23 cellular contexts compared by ENCODE assay signal in genomic region chr14:99581371-99581770, GRCh38. TPM values are rescaled to one million over a fixed set of nuclear protein-coding genes. Genes with fewer than 3 reads are reported as not detected.
A peak's percentile ranks its signal among the peaks of the same experiment; 100 is the strongest.
DNase-seq lines count a peak whose midpoint lies in the region; ATAC-seq and TF ChIP-seq lines count a peak whose summit lies in the region.
"Had no signal": no experiment of that assay in that cellular context is flagged by ENCODE, and none has a peak within 500 bp of the region (broad histone marks: within the 10 kb centered on the region; RNA-seq: fewer than 3 reads in every experiment).

No MANE protein-coding gene starts in this region.

- CTCF ChIA-PET in activated CD4-positive, alpha-beta T cell treated with anti-CD3 and anti-CD28 coated beads, Interleukin-2, amount 10 ng/mL, durations not matched to agents 7 days and 5 days (lab: Charles Lee), result no interaction called here

- H3K27ac ChIP-seq in C4-2B, result peak overlapping the region; percentile 95
- H3K27ac ChIP-seq: brain microvascular endothelial cell, colonic mucosa, GM23248, left ventricle myocardium inferior had no signal

- DNase-seq in anterior cingulate cortex (lab: John Stamatoyannopoulos, UW) (peak in 34 of 58 donors; percentile 23 to 77 (median 46)), medulla oblongata (ENCODE audit: extremely low spot score) (peak; percentile 87), GM03348 (ENCODE audit: low spot score) (no peak), NCI-H2171 treated with DMSO at 0.1 percent for 48 hours (lab: John Stamatoyannopoulos, UW) (no peak)
- no peak for DNase-seq in stimulated activated effector memory CD8-positive, alpha-beta T cell treated with anti-CD3 and anti-CD28 coated beads, Interleukin-12 subunit alpha, Interleukin-12 subunit beta, amount 100 ng/mL, for 72 hours (ENCODE audit: low spot score in 2 of 2)
- no peak for DNase-seq in activated CD4-positive, alpha-beta T cell treated with anti-CD3 and anti-CD28 coated beads, Interleukin-2, amount 10 ng/mL, durations not matched to agents 7 days and 5 days
- DNase-seq: activated CD4-positive, alpha-beta T cell treated with anti-CD3 and anti-CD28 coated beads for 4 hours; activated CD8-positive, alpha-beta memory T cell treated with anti-CD3 and anti-CD28 coated beads, Interleukin-2, amount 10 ng/mL, durations not matched to agents 7 days and 5 days; activated naive CD8-positive, alpha-beta T cell treated with anti-CD3 and anti-CD28 coated beads, Interleukin-2, amount 10 ng/mL, durations not matched to agents 7 days and 5 days; brain microvascular endothelial cell; CD8-positive, alpha-beta T cell; colonic mucosa; GM23248; heart right ventricle; immature natural killer cell; left ventricle myocardium inferior; NCI-H524 treated with DMSO at 0.1 percent for 48 hours; stimulated activated CD4-positive, alpha-beta T cell treated with anti-CD3 and anti-CD28 coated beads, Interleukin-12 subunit alpha, Interleukin-12 subunit beta, amount 100 ng/mL, for 4 hours; stimulated activated CD8-positive, alpha-beta memory T cell treated with anti-CD3 and anti-CD28 coated beads, Interleukin-4, amount 100 ng/mL, for 48 hours had no signal

- H3K27ac Mint-ChIP-seq in stimulated activated effector memory CD8-positive, alpha-beta T cell treated with anti-CD3 and anti-CD28 coated beads, Interleukin-12 subunit alpha, Interleukin-12 subunit beta, amount 100 ng/mL, for 72 hours, result peak overlapping the region; percentile 65
- no peak overlapping the region for H3K27ac Mint-ChIP-seq in activated CD4-positive, alpha-beta T cell treated with anti-CD3 and anti-CD28 coated beads, Interleukin-2, amount 10 ng/mL, durations not matched to agents 7 days and 5 days
- H3K27ac Mint-ChIP-seq: activated CD8-positive, alpha-beta memory T cell treated with anti-CD3 and anti-CD28 coated beads, Interleukin-2, amount 10 ng/mL, durations not matched to agents 7 days and 5 days; activated naive CD8-positive, alpha-beta T cell treated with anti-CD3 and anti-CD28 coated beads, Interleukin-2, amount 10 ng/mL, durations not matched to agents 7 days and 5 days; CD8-positive, alpha-beta T cell; immature natural killer cell had no signal

- ATAC-seq in stimulated activated effector memory CD8-positive, alpha-beta T cell treated with anti-CD3 and anti-CD28 coated beads, Interleukin-12 subunit alpha, Interleukin-12 subunit beta, amount 100 ng/mL, for 72 hours, result no peak
- ATAC-seq in GM18873 (IDR thresholded peaks at IDR 0.05; ENCODE audit: low FRiP score, unreplicated experiment), result no peak
- ATAC-seq: activated CD8-positive, alpha-beta memory T cell treated with anti-CD3 and anti-CD28 coated beads, Interleukin-2, amount 10 ng/mL, durations not matched to agents 7 days and 5 days; CD8-positive, alpha-beta T cell; GM12878; Right ventricle myocardium inferior had no signal

- no peaks in the 10 kb centered on the region for H3K27me3 Mint-ChIP-seq in activated CD4-positive, alpha-beta T cell treated with anti-CD3 and anti-CD28 coated beads, Interleukin-2, amount 10 ng/mL, durations not matched to agents 7 days and 5 days
- H3K27me3 Mint-ChIP-seq: activated CD8-positive, alpha-beta memory T cell treated with anti-CD3 and anti-CD28 coated beads, Interleukin-2, amount 10 ng/mL, durations not matched to agents 7 days and 5 days; activated naive CD8-positive, alpha-beta T cell treated with anti-CD3 and anti-CD28 coated beads, Interleukin-2, amount 10 ng/mL, durations not matched to agents 7 days and 5 days had no signal

- H3K36me3 Mint-ChIP-seq in stimulated activated effector memory CD8-positive, alpha-beta T cell treated with anti-CD3 and anti-CD28 coated beads, Interleukin-12 subunit alpha, Interleukin-12 subunit beta, amount 100 ng/mL, for 72 hours, result no peaks in the 10 kb centered on the region
- H3K36me3 Mint-ChIP-seq in activated CD4-positive, alpha-beta T cell treated with anti-CD3 and anti-CD28 coated beads, Interleukin-2, amount 10 ng/mL, durations not matched to agents 7 days and 5 days (ENCODE audit: low read depth), result no peaks in the 10 kb centered on the region
- H3K36me3 Mint-ChIP-seq: activated CD8-positive, alpha-beta memory T cell treated with anti-CD3 and anti-CD28 coated beads, Interleukin-2, amount 10 ng/mL, durations not matched to agents 7 days and 5 days; activated naive CD8-positive, alpha-beta T cell treated with anti-CD3 and anti-CD28 coated beads, Interleukin-2, amount 10 ng/mL, durations not matched to agents 7 days and 5 days; CD8-positive, alpha-beta T cell; immature natural killer cell had no signal

- H3K9me3 Mint-ChIP-seq in stimulated activated effector memory CD8-positive, alpha-beta T cell treated with anti-CD3 and anti-CD28 coated beads, Interleukin-12 subunit alpha, Interleukin-12 subunit beta, amount 100 ng/mL, for 72 hours, result no peaks in the 10 kb centered on the region
- no peaks in the 10 kb centered on the region for H3K9me3 Mint-ChIP-seq in activated CD4-positive, alpha-beta T cell treated with anti-CD3 and anti-CD28 coated beads, Interleukin-2, amount 10 ng/mL, durations not matched to agents 7 days and 5 days
- H3K9me3 Mint-ChIP-seq: activated naive CD8-positive, alpha-beta T cell treated with anti-CD3 and anti-CD28 coated beads, Interleukin-2, amount 10 ng/mL, durations not matched to agents 7 days and 5 days; CD8-positive, alpha-beta T cell; immature natural killer cell had no signal

- peaks cover 9% of the 10 kb centered on the region for H3K4me1 Mint-ChIP-seq in stimulated activated effector memory CD8-positive, alpha-beta T cell treated with anti-CD3 and anti-CD28 coated beads, Interleukin-12 subunit alpha, Interleukin-12 subunit beta, amount 100 ng/mL, for 72 hours
- no peaks in the 10 kb centered on the region for H3K4me1 Mint-ChIP-seq in activated CD4-positive, alpha-beta T cell treated with anti-CD3 and anti-CD28 coated beads, Interleukin-2, amount 10 ng/mL, durations not matched to agents 7 days and 5 days
- H3K4me1 Mint-ChIP-seq: activated CD8-positive, alpha-beta memory T cell treated with anti-CD3 and anti-CD28 coated beads, Interleukin-2, amount 10 ng/mL, durations not matched to agents 7 days and 5 days; activated naive CD8-positive, alpha-beta T cell treated with anti-CD3 and anti-CD28 coated beads, Interleukin-2, amount 10 ng/mL, durations not matched to agents 7 days and 5 days; immature natural killer cell had no signal

- H3K4me3 Mint-ChIP-seq in stimulated activated effector memory CD8-positive, alpha-beta T cell treated with anti-CD3 and anti-CD28 coated beads, Interleukin-12 subunit alpha, Interleukin-12 subunit beta, amount 100 ng/mL, for 72 hours, result no peak overlapping the region
- no peak overlapping the region for H3K4me3 Mint-ChIP-seq in activated CD4-positive, alpha-beta T cell treated with anti-CD3 and anti-CD28 coated beads, Interleukin-2, amount 10 ng/mL, durations not matched to agents 7 days and 5 days
- H3K4me3 Mint-ChIP-seq: activated CD8-positive, alpha-beta memory T cell treated with anti-CD3 and anti-CD28 coated beads, Interleukin-2, amount 10 ng/mL, durations not matched to agents 7 days and 5 days; activated naive CD8-positive, alpha-beta T cell treated with anti-CD3 and anti-CD28 coated beads, Interleukin-2, amount 10 ng/mL, durations not matched to agents 7 days and 5 days; CD8-positive, alpha-beta T cell; immature natural killer cell had no signal

- POLR2A ChIA-PET in activated CD4-positive, alpha-beta T cell treated with anti-CD3 and anti-CD28 coated beads, Interleukin-2, amount 10 ng/mL, durations not matched to agents 7 days and 5 days (lab: Charles Lee), result no interaction called here

- TF ChIP-seq CTCF in C4-2B (conservative IDR thresholded peaks at IDR 0.05), result no peak

RNA-seq across cellular contexts. Expression of gene CCDC85C, which starts 22.6 kb away (rescaled TPM):
- total RNA-seq in activated CD4-positive, alpha-beta T cell treated with anti-CD3 and anti-CD28 coated beads, Interleukin-2, amount 10 ng/mL, durations not matched to agents 7 days and 5 days, result 10 to 100 TPM; 10.0 to 10.9 TPM

Comparison
In these comparisons a context has a peak if more than half of its experiments do, and no peak if none do; other contexts are left out.
1. DNase-seq: peak in anterior cingulate cortex (34 of 58) and medulla oblongata (single experiment); none in stimulated activated effector memory CD8-positive, alpha-beta T cell treated with anti-CD3 and anti-CD28 coated beads, Interleukin-12 subunit alpha, Interleukin-12 subunit beta, amount 100 ng/mL, for 72 hours (0 of 2), activated CD4-positive, alpha-beta T cell treated with anti-CD3 and anti-CD28 coated beads, Interleukin-2, amount 10 ng/mL, durations not matched to agents 7 days and 5 days (single experiment), GM03348 (single experiment) and NCI-H2171 treated with DMSO at 0.1 percent for 48 hours (single experiment).